1 cellular context compared by ENCODE assay signal in the genomic region with DNA sequence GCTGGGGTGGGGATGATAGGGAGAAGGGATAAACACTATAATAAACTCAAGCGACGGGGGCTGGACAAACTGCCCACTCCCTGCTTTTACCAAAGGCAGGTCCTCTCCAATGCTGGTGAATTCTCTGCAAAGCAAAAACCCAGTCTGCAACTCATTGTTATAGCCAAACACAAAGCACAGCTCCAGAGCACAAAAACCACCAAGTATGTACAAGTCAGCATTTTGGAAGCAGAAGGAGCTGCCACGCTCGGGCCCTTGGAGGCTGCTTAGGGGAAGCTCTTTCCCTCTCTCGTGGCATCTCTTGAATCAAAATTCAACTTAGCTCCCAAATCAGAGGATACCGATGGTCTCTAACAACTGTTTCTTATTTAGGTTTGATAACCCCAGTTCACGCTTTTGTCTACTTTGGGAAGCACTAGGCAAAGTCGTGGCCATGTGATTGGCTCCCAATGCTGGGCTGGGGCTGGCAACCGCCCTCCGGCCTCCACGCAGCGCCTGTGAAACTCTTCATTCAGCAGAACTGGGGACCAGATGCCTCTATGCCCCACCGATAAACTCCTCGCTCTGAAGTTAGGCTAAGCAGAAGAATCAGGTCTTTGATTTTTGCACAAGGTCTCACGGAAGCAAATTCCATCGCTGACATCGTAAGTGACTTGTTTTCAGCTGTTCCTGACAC.
TF ChIP-seq lines count a peak whose summit lies in the region.

No MANE protein-coding gene starts in this region.

TF ChIP-seq in H1, 55 proteins besides CTCF, POLR2A, EP300 and RAD21:
- TF ChIP-seq CHD1 (IDR thresholded peaks at IDR 0.05; ENCODE audit: low read depth, low read length) (no peak), SUZ12 (IDR thresholded peaks at IDR 0.05; ENCODE audit: low read length) (no peak), CBX8 (IDR thresholded peaks at IDR 0.05; ENCODE audit: borderline replicate concordance, low read depth, low read length) (no peak), KDM4A (IDR thresholded peaks at IDR 0.05; ENCODE audit: low read depth, low read length, severe bottlenecking) (no peak), SIX5 (IDR thresholded peaks at IDR 0.05; ENCODE audit: low read depth, low read length) (no peak), SP4 (IDR thresholded peaks at IDR 0.05; ENCODE audit: low read length) (no peak), SAP30 (IDR thresholded peaks at IDR 0.05; ENCODE audit: insufficient read depth, insufficient replicate concordance, low read length) (no peak), E2F6 (IDR thresholded peaks at IDR 0.05) (no peak), CBX5 (IDR thresholded peaks at IDR 0.05; ENCODE audit: low read depth, low read length) (no peak)
